11 cellular contexts compared by ENCODE assay signal in genomic region chr7:135206887-135207738, GRCh38. TPM values are rescaled to one million over a fixed set of nuclear protein-coding genes. Genes with fewer than 3 reads are reported as not detected.
DNase-seq lines count a peak whose midpoint lies in the region; ATAC-seq and TF ChIP-seq lines count a peak whose summit lies in the region.
"Had no signal": no experiment of that assay in that cellular context is flagged by ENCODE, and none has a peak within 500 bp of the region (broad histone marks: within the 10 kb centered on the region; RNA-seq: fewer than 3 reads in every experiment).

No MANE protein-coding gene starts in this region.

- peaks cover 15% of the 10 kb centered on the region for H3K4me1 Mint-ChIP-seq in activated T-helper 17 cell treated with anti-CD3 and anti-CD28 coated beads, Interleukin-2, amount 50 U/mL, for 72 hours
- peaks cover 36% of the 10 kb centered on the region for H3K4me1 Mint-ChIP-seq in activated CD4-positive, alpha-beta T cell treated with anti-CD3 and anti-CD28 coated beads, Interleukin-2, amount 10 ng/mL, durations not matched to agents 7 days and 5 days

- POLR2A ChIA-PET in activated CD4-positive, alpha-beta T cell treated with anti-CD3 and anti-CD28 coated beads, Interleukin-2, amount 10 ng/mL, durations not matched to agents 7 days and 5 days (lab: Charles Lee), result no interaction called here

- peaks cover 40% of the 10 kb centered on the region for H3K36me3 Mint-ChIP-seq in activated T-helper 17 cell treated with anti-CD3 and anti-CD28 coated beads, Interleukin-2, amount 50 U/mL, for 72 hours (ENCODE audit: low read depth)
- peaks cover 16% of the 10 kb centered on the region for H3K36me3 Mint-ChIP-seq in activated CD4-positive, alpha-beta T cell treated with anti-CD3 and anti-CD28 coated beads, Interleukin-2, amount 10 ng/mL, durations not matched to agents 7 days and 5 days (ENCODE audit: low read depth)

- H3K27me3 Mint-ChIP-seq in activated T-helper 17 cell treated with anti-CD3 and anti-CD28 coated beads, Interleukin-2, amount 50 U/mL, for 72 hours, result no peaks in the 10 kb centered on the region
- no peaks in the 10 kb centered on the region for H3K27me3 Mint-ChIP-seq in activated CD4-positive, alpha-beta T cell treated with anti-CD3 and anti-CD28 coated beads, Interleukin-2, amount 10 ng/mL, durations not matched to agents 7 days and 5 days
- H3K27me3 Mint-ChIP-seq: activated CD4-positive, alpha-beta memory T cell treated with anti-CD3 and anti-CD28 coated beads for 36 hours had no signal

- ATAC-seq in GM18909 (IDR thresholded peaks at IDR 0.05; ENCODE audit: poor library complexity, unreplicated experiment) (peak; percentile 27), HG02973 (IDR thresholded peaks at IDR 0.05; ENCODE audit: unreplicated experiment) (peak; percentile 33)
- no peak for ATAC-seq in activated T-helper 17 cell treated with anti-CD3 and anti-CD28 coated beads, Interleukin-2, amount 50 U/mL, for 72 hours (replicated peaks)
- ATAC-seq: HCT116 had no signal

- peak; percentile 53 to 68 for DNase-seq in AML-193 (lab: John Stamatoyannopoulos, UW)
- no peak for DNase-seq in erythroblast (lab: John Stamatoyannopoulos, UW)
- DNase-seq in DMS114 treated with DMSO at 0.1 percent for 48 hours (lab: John Stamatoyannopoulos, UW; ENCODE audit: unreplicated experiment), result no peak
- DNase-seq in activated CD4-positive, alpha-beta T cell treated with anti-CD3 and anti-CD28 coated beads, Interleukin-2, amount 10 ng/mL, durations not matched to agents 7 days and 5 days, result no peak
- no peak for DNase-seq in NCI-H1930 (lab: John Stamatoyannopoulos, UW)
- DNase-seq: activated CD4-positive, alpha-beta memory T cell treated with anti-CD3 and anti-CD28 coated beads for 36 hours; NCI-H226 had no signal

- CTCF ChIA-PET in activated CD4-positive, alpha-beta T cell treated with anti-CD3 and anti-CD28 coated beads, Interleukin-2, amount 10 ng/mL, durations not matched to agents 7 days and 5 days (lab: Charles Lee), result interaction anchor here (0.6 to 1.2 kb wide), 2 partner anchors 9 to 139 kb away, joined by 3 read pairs; no protein-coding TSS in a partner anchor

- no peak overlapping the region for H3K4me3 Mint-ChIP-seq in activated T-helper 17 cell treated with anti-CD3 and anti-CD28 coated beads, Interleukin-2, amount 50 U/mL, for 72 hours
- no peak overlapping the region for H3K4me3 Mint-ChIP-seq in activated CD4-positive, alpha-beta T cell treated with anti-CD3 and anti-CD28 coated beads, Interleukin-2, amount 10 ng/mL, durations not matched to agents 7 days and 5 days
- H3K4me3 Mint-ChIP-seq: activated CD4-positive, alpha-beta memory T cell treated with anti-CD3 and anti-CD28 coated beads for 36 hours had no signal

- TF ChIP-seq POLR2A in erythroblast (IDR thresholded peaks at IDR 0.05; ENCODE audit: low read length), result no peak

- no peaks in the 10 kb centered on the region for H3K9me3 Mint-ChIP-seq in activated T-helper 17 cell treated with anti-CD3 and anti-CD28 coated beads, Interleukin-2, amount 50 U/mL, for 72 hours
- H3K9me3 Mint-ChIP-seq in activated CD4-positive, alpha-beta T cell treated with anti-CD3 and anti-CD28 coated beads, Interleukin-2, amount 10 ng/mL, durations not matched to agents 7 days and 5 days, result no peaks in the 10 kb centered on the region
- H3K9me3 Mint-ChIP-seq: activated CD4-positive, alpha-beta memory T cell treated with anti-CD3 and anti-CD28 coated beads for 36 hours had no signal

- H3K27ac Mint-ChIP-seq in activated T-helper 17 cell treated with anti-CD3 and anti-CD28 coated beads, Interleukin-2, amount 50 U/mL, for 72 hours, result peak overlapping the region; percentile 20
- H3K27ac Mint-ChIP-seq in activated CD4-positive, alpha-beta T cell treated with anti-CD3 and anti-CD28 coated beads, Interleukin-2, amount 10 ng/mL, durations not matched to agents 7 days and 5 days, result no peak overlapping the region
- H3K27ac Mint-ChIP-seq: activated CD4-positive, alpha-beta memory T cell treated with anti-CD3 and anti-CD28 coated beads for 36 hours had no signal

RNA-seq across cellular contexts. Expression of gene WDR91, which starts 4.2 kb away (rescaled TPM):
- total RNA-seq in activated T-helper 17 cell treated with anti-CD3 and anti-CD28 coated beads, Interleukin-2, amount 50 U/mL, for 72 hours, result 1 to 10 TPM; 7.8 to 8.6 TPM
- 10 to 100 TPM; 15.5 to 17.3 TPM for total RNA-seq in activated CD4-positive, alpha-beta T cell treated with anti-CD3 and anti-CD28 coated beads, Interleukin-2, amount 10 ng/mL, durations not matched to agents 7 days and 5 days

RNA-seq across cellular contexts. Expression of gene STRA8, which starts 26.5 kb away (rescaled TPM):
- not detected for total RNA-seq in activated T-helper 17 cell treated with anti-CD3 and anti-CD28 coated beads, Interleukin-2, amount 50 U/mL, for 72 hours
- not detected for total RNA-seq in activated CD4-positive, alpha-beta T cell treated with anti-CD3 and anti-CD28 coated beads, Interleukin-2, amount 10 ng/mL, durations not matched to agents 7 days and 5 days
- total RNA-seq: activated CD4-positive, alpha-beta memory T cell treated with anti-CD3 and anti-CD28 coated beads for 36 hours had no signal

RNA-seq across cellular contexts. Expression of gene CYREN, which starts 36.6 kb away (rescaled TPM):
- 10 to 100 TPM; 26.9 to 30.5 TPM for total RNA-seq in activated T-helper 17 cell treated with anti-CD3 and anti-CD28 coated beads, Interleukin-2, amount 50 U/mL, for 72 hours
- total RNA-seq in activated CD4-positive, alpha-beta T cell treated with anti-CD3 and anti-CD28 coated beads, Interleukin-2, amount 10 ng/mL, durations not matched to agents 7 days and 5 days, result 10 to 100 TPM; 34.4 to 39.7 TPM

RNA-seq across cellular contexts. Expression of gene TMEM140, which starts 59.2 kb away (rescaled TPM):
- 10 to 100 TPM; 11.7 to 16.6 TPM for total RNA-seq in activated T-helper 17 cell treated with anti-CD3 and anti-CD28 coated beads, Interleukin-2, amount 50 U/mL, for 72 hours
- total RNA-seq in activated CD4-positive, alpha-beta T cell treated with anti-CD3 and anti-CD28 coated beads, Interleukin-2, amount 10 ng/mL, durations not matched to agents 7 days and 5 days, result 10 to 100 TPM; 25.3 to 27.7 TPM

Comparison
In these comparisons a context has a peak if more than half of its experiments do, and no peak if none do; other contexts are left out.
1. DNase-seq: peak in AML-193 (2 of 2); none in erythroblast (0 of 2), DMS114 treated with DMSO at 0.1 percent for 48 hours (single experiment), activated CD4-positive, alpha-beta T cell treated with anti-CD3 and anti-CD28 coated beads, Interleukin-2, amount 10 ng/mL, durations not matched to agents 7 days and 5 days (single experiment) and NCI-H1930 (0 of 2).